27 cellular contexts compared by ENCODE assay signal in genomic region chr10:121601458-121601857, GRCh38.
"Had no signal": no experiment of that assay in that cellular context is flagged by ENCODE, and none has a peak within 500 bp of the region (broad histone marks: within the 10 kb centered on the region; RNA-seq: fewer than 3 reads in every experiment).

No MANE protein-coding gene starts in this region.

- H3K27me3 ChIP-seq: ovary, vagina had no signal

- ATAC-seq: activated CD4-positive, CD25-positive, alpha-beta regulatory T cell treated with anti-CD3 and anti-CD28 coated beads, Interleukin-2, amount 50 U/mL, for 24 hours; activated naive CD8-positive, alpha-beta T cell treated with anti-CD3 and anti-CD28 coated beads, Interleukin-2, amount 50 U/mL, for 24 hours; activated T-helper 17 cell treated with anti-CD3 and anti-CD28 coated beads, Interleukin-2, amount 50 U/mL, for 72 hours; effector memory CD8-positive, alpha-beta T cell; gastroesophageal sphincter; left lung; lower lobe of right lung; natural killer cell; right lobe of liver had no signal

- H3K36me3 ChIP-seq: gastroesophageal sphincter, left lung, lower lobe of right lung, ovary, right lobe of liver, thoracic aorta, upper lobe of left lung, vagina had no signal

- H3K4me3 ChIP-seq: coronary artery, gastroesophageal sphincter, left lung, lower lobe of right lung, ovary, right lobe of liver, thoracic aorta, upper lobe of left lung, vagina had no signal

- H3K9me3 ChIP-seq: gastroesophageal sphincter, left lung, lower lobe of right lung, ovary, right lobe of liver, thoracic aorta, upper lobe of left lung, vagina had no signal

- H3K27ac ChIP-seq: coronary artery, gastroesophageal sphincter, left lung, lower lobe of right lung, ovary, right lobe of liver, thoracic aorta, upper lobe of left lung, vagina, VCaP had no signal

- DNase-seq: activated CD4-positive, alpha-beta T cell treated with anti-CD3 and anti-CD28 coated beads for 48 hours; activated CD4-positive, alpha-beta T cell treated with anti-CD3 and anti-CD28 coated beads, Interleukin-2, amount 50 U/mL, for 48 hours; activated CD8-positive, alpha-beta memory T cell treated with anti-CD3 and anti-CD28 coated beads, Interleukin-2, amount 50 U/mL, for 4 hours; activated gamma-delta T cell treated with Interleukin-2 at 50 U/mL for 16 hours; activated naive CD8-positive, alpha-beta T cell treated with anti-CD3 and anti-CD28 coated beads, Interleukin-2, amount 50 U/mL, for 24 hours; activated T-cell treated with anti-CD3 and anti-CD28 coated beads, Interleukin-2, amount 50 U/mL, for 24 hours; cerebellar nuclear complex; effector memory CD8-positive, alpha-beta T cell; hippocampal formation; kidney glomerular epithelial cell; left lung; lower lobe of right lung; mesenchymal stem cell; natural killer cell; ovary; right lobe of liver; stimulated activated CD4-positive, alpha-beta T cell treated with anti-CD3 and anti-CD28 coated beads, Interleukin-12 subunit alpha, Interleukin-12 subunit beta, amount 100 ng/mL, for 4 hours; stimulated activated CD4-positive, alpha-beta T cell treated with anti-CD3 and anti-CD28 coated beads, Interleukin-4, amount 100 ng/mL, for 1 hour; T-helper 9 cell had no signal
